39 cellular contexts compared by ENCODE assay signal in the genomic region with DNA sequence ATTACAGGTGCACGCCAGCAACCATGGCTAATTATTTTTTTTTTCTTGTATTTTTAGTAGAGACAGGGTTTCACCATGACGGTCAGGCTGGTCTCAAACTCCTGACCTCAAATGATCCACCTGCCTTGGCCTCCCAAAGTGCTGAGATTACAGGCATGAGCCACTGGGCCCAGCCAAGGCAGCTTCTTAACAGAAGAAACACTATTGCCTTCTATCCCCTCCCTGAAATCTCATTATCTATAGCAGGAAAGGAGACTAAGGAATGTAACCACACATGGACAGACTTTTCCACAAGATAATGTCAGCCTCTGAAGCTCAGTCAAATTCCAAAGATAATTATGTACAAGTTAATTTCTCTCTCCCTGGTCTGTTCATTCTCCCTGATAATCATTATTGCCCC. TPM values are rescaled to one million over a fixed set of nuclear protein-coding genes. Genes with fewer than 3 reads are reported as not detected.
"Had no signal": no experiment of that assay in that cellular context is flagged by ENCODE, and none has a peak within 500 bp of the region (broad histone marks: within the 10 kb centered on the region; RNA-seq: fewer than 3 reads in every experiment).

No MANE protein-coding gene starts in this region.

- H3K9me3 Mint-ChIP-seq: activated B cell treated with CpG ODN at 0.5 μM for 24 hours; activated CD4-positive, alpha-beta memory T cell treated with anti-CD3 and anti-CD28 coated beads for 36 hours; activated CD4-positive, alpha-beta T cell treated with anti-CD3 and anti-CD28 coated beads, Interleukin-2, amount 10 ng/mL, durations not matched to agents 24 days and 14 days; activated CD8-positive, alpha-beta T cell treated with anti-CD3 and anti-CD28 coated beads for 36 hours; activated naive CD4-positive, alpha-beta T cell treated with anti-CD3 and anti-CD28 coated beads for 36 hours; activated naive CD4-positive, alpha-beta T cell treated with anti-CD3 and anti-CD28 coated beads, Interleukin-2, amount 50 U/mL, for 72 hours; activated naive CD8-positive, alpha-beta T cell treated with anti-CD3 and anti-CD28 coated beads for 36 hours; activated T-cell treated with anti-CD3 and anti-CD28 coated beads, Interleukin-2, amount 50 U/mL, for 4 hours; activated T-cell treated with anti-CD3 and anti-CD28 coated beads, Interleukin-2, amount 50 U/mL, for 72 hours; activated T-helper 1 cell treated with anti-CD3 and anti-CD28 coated beads, Interleukin-12 subunit alpha, Interleukin-12 subunit beta, Interleukin-2, Interleukin-4 antibody, amounts not matched to agents 30 ng/mL and 10 ng/mL and 1 ng/mL, durations not matched to agents 14 hours and 24 hours and 36 hours; activated T-helper 17 cell treated with anti-CD3 and anti-CD28 coated beads, Interleukin-2, amount 50 U/mL, for 72 hours; T-helper 1 cell treated with Interleukin-12 subunit alpha and Interleukin-12 subunit beta and Interleukin-4 antibody, amounts not matched to agents 30 μg/mL and 1 μg/mL, for 36 hours; T-helper 2 cell treated with Interferon-gamma antibody and Interleukin-4, amounts not matched to agents 5 μg/mL and 100 μg/mL, for 36 hours had no signal

- H3K27ac ChIP-seq: adrenal gland, body of pancreas, brain microvascular endothelial cell, breast epithelium, VCaP had no signal

- H3K36me3 Mint-ChIP-seq: activated CD4-positive, alpha-beta memory T cell treated with anti-CD3 and anti-CD28 coated beads for 36 hours; activated naive CD4-positive, alpha-beta T cell treated with anti-CD3 and anti-CD28 coated beads, Interleukin-2, amount 50 U/mL, for 72 hours; activated naive CD8-positive, alpha-beta T cell treated with anti-CD3 and anti-CD28 coated beads for 36 hours had no signal

- H3K9me3 ChIP-seq: adrenal gland, body of pancreas, breast epithelium had no signal

- FAIRE-seq: astrocyte, TTC549 had no signal

- H3K4me1 ChIP-seq: adrenal gland, body of pancreas, breast epithelium had no signal

- DNase-seq: activated B cell treated with CpG ODN at 0.5 μM for 24 hours; activated CD4-positive, alpha-beta memory T cell treated with anti-CD3 and anti-CD28 coated beads for 36 hours; activated CD4-positive, alpha-beta T cell treated with anti-CD3 and anti-CD28 coated beads for 4 hours; activated CD4-positive, alpha-beta T cell treated with anti-CD3 and anti-CD28 coated beads, Interleukin-2, amount 10 ng/mL, durations not matched to agents 24 days and 14 days; activated CD4-positive, alpha-beta T cell treated with anti-CD3 and anti-CD28 coated beads, Interleukin-2, amount 50 U/mL, for 1 hour; activated CD4-positive, alpha-beta T cell treated with anti-CD3 and anti-CD28 coated beads, Interleukin-2, amount 50 U/mL, for 4 hours; activated CD4-positive, CD25-positive, alpha-beta regulatory T cell treated with anti-CD3 and anti-CD28 coated beads, Interleukin-2, amount 50 U/mL, for 72 hours; activated CD8-positive, alpha-beta memory T cell treated with anti-CD3 and anti-CD28 coated beads, Interleukin-2, amount 50 U/mL, for 4 hours; activated CD8-positive, alpha-beta T cell treated with anti-CD3 and anti-CD28 coated beads for 36 hours; activated effector memory CD4-positive, alpha-beta T cell treated with anti-CD3 and anti-CD28 coated beads, Interleukin-2, amount 50 U/mL, for 16 hours; activated gamma-delta T cell treated with Interleukin-2 at 50 U/mL for 16 hours; activated naive CD4-positive, alpha-beta T cell; activated naive CD4-positive, alpha-beta T cell treated with anti-CD3 and anti-CD28 coated beads for 36 hours; activated naive CD4-positive, alpha-beta T cell treated with anti-CD3 and anti-CD28 coated beads, Interleukin-2, amount 50 U/mL, for 16 hours; activated naive CD8-positive, alpha-beta T cell treated with anti-CD3 and anti-CD28 coated beads for 36 hours; activated T-cell treated with anti-CD3 and anti-CD28 coated beads for 4 hours; activated T-cell treated with anti-CD3 and anti-CD28 coated beads, Interleukin-2, amount 50 U/mL, for 1 hour; activated T-cell treated with anti-CD3 and anti-CD28 coated beads, Interleukin-2, amount 50 U/mL, for 4 hours; activated T-cell treated with anti-CD3 and anti-CD28 coated beads, Interleukin-2, amount 50 U/mL, for 72 hours; adrenal gland; amniotic stem cell; aorta; body of pancreas; brain microvascular endothelial cell; central memory CD4-positive, alpha-beta T cell; T-helper 1 cell; T-helper 2 cell; T-helper 9 cell had no signal

- H3K27me3 ChIP-seq: brain microvascular endothelial cell, breast epithelium had no signal

- H3K27ac Mint-ChIP-seq: activated B cell treated with CpG ODN at 0.5 μM for 24 hours; activated CD4-positive, alpha-beta memory T cell treated with anti-CD3 and anti-CD28 coated beads for 36 hours; activated CD4-positive, alpha-beta T cell treated with anti-CD3 and anti-CD28 coated beads, Interleukin-2, amount 10 ng/mL, durations not matched to agents 24 days and 14 days; activated CD8-positive, alpha-beta T cell treated with anti-CD3 and anti-CD28 coated beads for 36 hours; activated naive CD4-positive, alpha-beta T cell treated with anti-CD3 and anti-CD28 coated beads for 36 hours; activated naive CD4-positive, alpha-beta T cell treated with anti-CD3 and anti-CD28 coated beads, Interleukin-2, amount 50 U/mL, for 72 hours; activated naive CD8-positive, alpha-beta T cell treated with anti-CD3 and anti-CD28 coated beads for 36 hours; activated T-cell treated with anti-CD3 and anti-CD28 coated beads, Interleukin-2, amount 50 U/mL, for 72 hours; activated T-helper 1 cell treated with anti-CD3 and anti-CD28 coated beads, Interleukin-12 subunit alpha, Interleukin-12 subunit beta, Interleukin-2, Interleukin-4 antibody, amounts not matched to agents 30 ng/mL and 10 ng/mL and 1 ng/mL, durations not matched to agents 14 hours and 24 hours and 36 hours; activated T-helper 17 cell treated with anti-CD3 and anti-CD28 coated beads, Interleukin-2, amount 50 U/mL, for 72 hours; T-helper 1 cell treated with Interleukin-12 subunit alpha and Interleukin-12 subunit beta and Interleukin-4 antibody, amounts not matched to agents 30 μg/mL and 1 μg/mL, for 36 hours; T-helper 2 cell treated with Interferon-gamma antibody and Interleukin-4, amounts not matched to agents 5 μg/mL and 100 μg/mL, for 36 hours had no signal

- ATAC-seq: activated CD8-positive, alpha-beta T cell treated with anti-CD3 and anti-CD28 coated beads for 36 hours; activated naive CD4-positive, alpha-beta T cell treated with anti-CD3 and anti-CD28 coated beads, Interleukin-2, amount 50 U/mL, for 72 hours; activated T-cell treated with anti-CD3 and anti-CD28 coated beads, Interleukin-2, amount 50 U/mL, for 4 hours; activated T-cell treated with anti-CD3 and anti-CD28 coated beads, Interleukin-2, amount 50 U/mL, for 72 hours; activated T-helper 17 cell treated with anti-CD3 and anti-CD28 coated beads, Interleukin-2, amount 50 U/mL, for 72 hours; body of pancreas had no signal

- H3K4me3 ChIP-seq: adrenal gland, body of pancreas, breast epithelium had no signal

- H3K36me3 ChIP-seq: adrenal gland, brain microvascular endothelial cell, breast epithelium had no signal

- H3K4me1 Mint-ChIP-seq: activated B cell treated with CpG ODN at 0.5 μM for 24 hours; activated CD4-positive, alpha-beta T cell treated with anti-CD3 and anti-CD28 coated beads, Interleukin-2, amount 10 ng/mL, durations not matched to agents 24 days and 14 days; activated naive CD8-positive, alpha-beta T cell treated with anti-CD3 and anti-CD28 coated beads for 36 hours; activated T-helper 17 cell treated with anti-CD3 and anti-CD28 coated beads, Interleukin-2, amount 50 U/mL, for 72 hours had no signal

- H3K4me3 Mint-ChIP-seq: activated B cell treated with CpG ODN at 0.5 μM for 24 hours; activated CD4-positive, alpha-beta memory T cell treated with anti-CD3 and anti-CD28 coated beads for 36 hours; activated CD4-positive, alpha-beta T cell treated with anti-CD3 and anti-CD28 coated beads, Interleukin-2, amount 10 ng/mL, durations not matched to agents 24 days and 14 days; activated CD8-positive, alpha-beta T cell treated with anti-CD3 and anti-CD28 coated beads for 36 hours; activated naive CD4-positive, alpha-beta T cell treated with anti-CD3 and anti-CD28 coated beads for 36 hours; activated naive CD8-positive, alpha-beta T cell treated with anti-CD3 and anti-CD28 coated beads for 36 hours; activated T-cell treated with anti-CD3 and anti-CD28 coated beads, Interleukin-2, amount 50 U/mL, for 4 hours; activated T-cell treated with anti-CD3 and anti-CD28 coated beads, Interleukin-2, amount 50 U/mL, for 72 hours; activated T-helper 1 cell treated with anti-CD3 and anti-CD28 coated beads, Interleukin-12 subunit alpha, Interleukin-12 subunit beta, Interleukin-2, Interleukin-4 antibody, amounts not matched to agents 30 ng/mL and 10 ng/mL and 1 ng/mL, durations not matched to agents 14 hours and 24 hours and 36 hours; activated T-helper 17 cell treated with anti-CD3 and anti-CD28 coated beads, Interleukin-2, amount 50 U/mL, for 72 hours; T-helper 1 cell treated with Interleukin-12 subunit alpha and Interleukin-12 subunit beta and Interleukin-4 antibody, amounts not matched to agents 30 μg/mL and 1 μg/mL, for 36 hours; T-helper 2 cell treated with Interferon-gamma antibody and Interleukin-4, amounts not matched to agents 5 μg/mL and 100 μg/mL, for 36 hours had no signal

RNA-seq across cellular contexts. Expression of a gene that starts 5.7 kb away (rescaled TPM):
- total RNA-seq: activated B cell treated with CpG ODN at 0.5 μM for 24 hours; activated CD4-positive, alpha-beta memory T cell treated with anti-CD3 and anti-CD28 coated beads for 36 hours; activated CD4-positive, alpha-beta T cell treated with anti-CD3 and anti-CD28 coated beads, Interleukin-2, amount 10 ng/mL, durations not matched to agents 24 days and 14 days; activated CD8-positive, alpha-beta memory T cell treated with anti-CD3 and anti-CD28 coated beads for 36 hours; activated CD8-positive, alpha-beta T cell treated with anti-CD3 and anti-CD28 coated beads for 36 hours; activated naive CD4-positive, alpha-beta T cell treated with anti-CD3 and anti-CD28 coated beads for 36 hours; activated naive CD4-positive, alpha-beta T cell treated with anti-CD3 and anti-CD28 coated beads, Interleukin-2, amount 50 U/mL, for 72 hours; activated naive CD8-positive, alpha-beta T cell treated with anti-CD3 and anti-CD28 coated beads for 36 hours; activated T-cell treated with anti-CD3 and anti-CD28 coated beads, Interleukin-2, amount 50 U/mL, for 4 hours; activated T-cell treated with anti-CD3 and anti-CD28 coated beads, Interleukin-2, amount 50 U/mL, for 72 hours; activated T-helper 1 cell treated with anti-CD3 and anti-CD28 coated beads, Interleukin-12 subunit alpha, Interleukin-12 subunit beta, Interleukin-2, Interleukin-4 antibody, amounts not matched to agents 30 ng/mL and 10 ng/mL and 1 ng/mL, durations not matched to agents 14 hours and 24 hours and 36 hours; activated T-helper 17 cell treated with anti-CD3 and anti-CD28 coated beads, Interleukin-2, amount 50 U/mL, for 72 hours; adrenal gland; aorta; astrocyte; body of pancreas; breast epithelium; cardiac septum had no signal
- polyA plus RNA-seq: adrenal gland, aorta had no signal

RNA-seq across cellular contexts. Expression of a gene that starts 16.4 kb away (rescaled TPM):
- total RNA-seq: activated B cell treated with CpG ODN at 0.5 μM for 24 hours; activated CD4-positive, alpha-beta memory T cell treated with anti-CD3 and anti-CD28 coated beads for 36 hours; activated CD4-positive, alpha-beta T cell treated with anti-CD3 and anti-CD28 coated beads, Interleukin-2, amount 10 ng/mL, durations not matched to agents 24 days and 14 days; activated CD8-positive, alpha-beta memory T cell treated with anti-CD3 and anti-CD28 coated beads for 36 hours; activated CD8-positive, alpha-beta T cell treated with anti-CD3 and anti-CD28 coated beads for 36 hours; activated naive CD4-positive, alpha-beta T cell treated with anti-CD3 and anti-CD28 coated beads, Interleukin-2, amount 50 U/mL, for 72 hours; activated naive CD8-positive, alpha-beta T cell treated with anti-CD3 and anti-CD28 coated beads for 36 hours; activated T-cell treated with anti-CD3 and anti-CD28 coated beads, Interleukin-2, amount 50 U/mL, for 4 hours; activated T-cell treated with anti-CD3 and anti-CD28 coated beads, Interleukin-2, amount 50 U/mL, for 72 hours; activated T-helper 1 cell treated with anti-CD3 and anti-CD28 coated beads, Interleukin-12 subunit alpha, Interleukin-12 subunit beta, Interleukin-2, Interleukin-4 antibody, amounts not matched to agents 30 ng/mL and 10 ng/mL and 1 ng/mL, durations not matched to agents 14 hours and 24 hours and 36 hours; activated T-helper 17 cell treated with anti-CD3 and anti-CD28 coated beads, Interleukin-2, amount 50 U/mL, for 72 hours; adrenal gland; aorta; astrocyte; cardiac septum had no signal
- polyA plus RNA-seq: adrenal gland had no signal
